17 cellular contexts compared by ENCODE assay signal in genomic region chr5:66851306-66851705, GRCh38.
DNase-seq lines count a peak whose midpoint lies in the region; ATAC-seq and TF ChIP-seq lines count a peak whose summit lies in the region.
"Had no signal": no experiment of that assay in that cellular context is flagged by ENCODE, and none has a peak within 500 bp of the region (broad histone marks: within the 10 kb centered on the region; RNA-seq: fewer than 3 reads in every experiment).

No MANE protein-coding gene starts in this region.

- H3K9me3 Mint-ChIP-seq in MCF 10A (ENCODE audit: unreplicated experiment) (no peaks in the 10 kb centered on the region), endothelial cell (ENCODE audit: unreplicated experiment) (no peaks in the 10 kb centered on the region), mesothelial cell of epicardium (no peaks in the 10 kb centered on the region)
- H3K9me3 Mint-ChIP-seq: GM23338 had no signal

- peak; percentile 34 for DNase-seq in MCF 10A (ENCODE audit: unreplicated experiment)
- DNase-seq in breast epithelium (ENCODE audit: low spot score in 2 of 2): no peak
- no peak for DNase-seq in endothelial cell (ENCODE audit: low spot score)
- DNase-seq in mesothelial cell of epicardium (ENCODE audit: low spot score in 2 of 2, unreplicated experiment in 2 of 2): no peak
- no peak for DNase-seq in 8988T
- no peak for DNase-seq in ACHN
- no peak for DNase-seq in HEK293T (ENCODE audit: extremely low spot score)
- DNase-seq: Caco-2, DMS53, Karpas-422, NCI-H1436, NCI-H2029 treated with DMSO at 0.1 percent for 48 hours, NCI-H510A treated with DMSO at 0.1 percent for 48 hours, SHP77 treated with DMSO at 0.1 percent for 48 hours had no signal

- CTCF ChIA-PET in MCF 10A (lab: Yijun Ruan, JAX): interaction anchor here (1.5 to 2.2 kb wide), 2 partner anchors 14 kb away, joined by 3 to 10 read pairs; no protein-coding TSS in a partner anchor
- CTCF ChIA-PET in HEK293T (lab: Yijun Ruan, JAX): no interaction called here

- H3K4me3 Mint-ChIP-seq in MCF 10A (ENCODE audit: unreplicated experiment): peak overlapping the region; percentile 53
- no peak overlapping the region for H3K4me3 Mint-ChIP-seq in endothelial cell (ENCODE audit: unreplicated experiment)
- no peak overlapping the region for H3K4me3 Mint-ChIP-seq in mesothelial cell of epicardium
- H3K4me3 Mint-ChIP-seq: GM23338 had no signal

- TF ChIP-seq POLR2A in breast epithelium (IDR thresholded peaks at IDR 0.05): no peak

- no TSS peak for BruUV-seq in MCF 10A (replicated peaks; lab: Mats Ljungman, UMichigan)

- H3K27ac Mint-ChIP-seq in MCF 10A (ENCODE audit: low read depth, unreplicated experiment) (no peak overlapping the region), endothelial cell (ENCODE audit: unreplicated experiment) (peak overlapping the region; percentile 67), mesothelial cell of epicardium (peak overlapping the region; percentile 24)

- H3K27me3 Mint-ChIP-seq in MCF 10A (ENCODE audit: insufficient read depth, unreplicated experiment): no peaks in the 10 kb centered on the region
- H3K27me3 Mint-ChIP-seq in endothelial cell (ENCODE audit: unreplicated experiment): peaks cover 7% of the 10 kb centered on the region
- H3K27me3 Mint-ChIP-seq in mesothelial cell of epicardium (ENCODE audit: low read depth): no peaks in the 10 kb centered on the region

- H3K27me3 ChIP-seq in breast epithelium: no peaks in the 10 kb centered on the region

- H3K9me3 ChIP-seq in breast epithelium: no peaks in the 10 kb centered on the region
- H3K9me3 ChIP-seq: Caco-2 had no signal

- peaks cover 16% of the 10 kb centered on the region for H3K4me1 Mint-ChIP-seq in MCF 10A (ENCODE audit: insufficient read depth, unreplicated experiment)
- H3K4me1 Mint-ChIP-seq in endothelial cell (ENCODE audit: unreplicated experiment): peaks cover 83% of the 10 kb centered on the region
- H3K4me1 Mint-ChIP-seq in mesothelial cell of epicardium: peaks cover 23% of the 10 kb centered on the region

- TF ChIP-seq CTCF in MCF 10A (IDR thresholded peaks at IDR 0.05; ENCODE audit: unreplicated experiment) (no peak), breast epithelium (IDR thresholded peaks at IDR 0.05) (no peak), endothelial cell (IDR thresholded peaks at IDR 0.05; ENCODE audit: unreplicated experiment) (no peak), mesothelial cell of epicardium (IDR thresholded peaks at IDR 0.05; ENCODE audit: unreplicated experiment) (no peak)

- in situ Hi-C loops in ACHN (cut with HindIII; ENCODE audit: low pct_ligation_motif_present, low pct_unique_long_range_greater_than_20kb, low sequenced_read_pairs): no loop called here

- no peak overlapping the region for H3K4me3 ChIP-seq in breast epithelium
- H3K4me3 ChIP-seq: GM23338 had no signal

- H3K36me3 Mint-ChIP-seq in MCF 10A (ENCODE audit: insufficient read depth, unreplicated experiment) (no peaks in the 10 kb centered on the region), endothelial cell (ENCODE audit: low read depth, unreplicated experiment) (peaks cover 24% of the 10 kb centered on the region), mesothelial cell of epicardium (no peaks in the 10 kb centered on the region)

- H3K36me3 ChIP-seq in breast epithelium: no peaks in the 10 kb centered on the region

- ATAC-seq in GM18502 (IDR thresholded peaks at IDR 0.05; ENCODE audit: poor library complexity, unreplicated experiment): no peak
- ATAC-seq: GM23338 had no signal

- no peaks in the 10 kb centered on the region for H3K4me1 ChIP-seq in breast epithelium
- H3K4me1 ChIP-seq: Caco-2 had no signal

- no peak overlapping the region for H3K27ac ChIP-seq in breast epithelium
- H3K27ac ChIP-seq: C4-2B had no signal

- POLR2A ChIA-PET in MCF 10A (lab: Yijun Ruan, JAX) (interaction anchor here (0.7 to 5.3 kb wide), 7 partner anchors 9 to 161 kb away, joined by 3 to 31 read pairs (median 6); no protein-coding TSS in a partner anchor), HEK293T (lab: Yijun Ruan, JAX) (no interaction called here)

- intact Hi-C loops in MCF 10A (cut with micrococcal nuclease) (no loop called here), breast epithelium (cut with DNase I; ENCODE audit: low total_unique reads) (no loop called here)

TF ChIP-seq in HEK293T, 16 proteins besides CTCF, POLR2A, EP300 and RAD21:
- TF ChIP-seq NFRKB (IDR thresholded peaks at IDR 0.05) (no peak), FOXK2 (IDR thresholded peaks at IDR 0.05) (no peak), HDGF (IDR thresholded peaks at IDR 0.05; ENCODE audit: borderline replicate concordance) (no peak), FOXA1 (IDR thresholded peaks at IDR 0.05) (no peak), SP1 (IDR thresholded peaks at IDR 0.05) (no peak), PKNOX1 (IDR thresholded peaks at IDR 0.05) (no peak), SUZ12 (IDR thresholded peaks at IDR 0.05) (no peak), BHLHE40 (IDR thresholded peaks at IDR 0.05; ENCODE audit: borderline replicate concordance) (no peak), ELF4 (IDR thresholded peaks at IDR 0.05) (no peak), ARNT (IDR thresholded peaks at IDR 0.05) (no peak), L3MBTL2 (conservative IDR thresholded peaks at IDR 0.05) (no peak), LEF1 (IDR thresholded peaks at IDR 0.05; ENCODE audit: borderline replicate concordance) (no peak), CTBP1 (IDR thresholded peaks at IDR 0.05; ENCODE audit: borderline replicate concordance) (no peak), FOXM1 (IDR thresholded peaks at IDR 0.05; ENCODE audit: borderline replicate concordance) (no peak), TARDBP (IDR thresholded peaks at IDR 0.05) (no peak), ZNF384 (IDR thresholded peaks at IDR 0.05) (no peak)
